In genomic region chr12:60494249-60494648, GRCh38 we compare ENCODE assay signal across 8 cellular contexts.
A peak's percentile ranks its signal among the peaks of the same experiment; 100 is the strongest.
DNase-seq lines count a peak whose midpoint lies in the region; ATAC-seq, FAIRE-seq and TF ChIP-seq lines count a peak whose summit lies in the region.

No MANE protein-coding gene starts in this region.

- TF ChIP-seq CTCF in AG09319 (IDR thresholded peaks at IDR 0.05; ENCODE audit: low read depth, low read length) (peak; percentile 69), OCI-LY3 (IDR thresholded peaks at IDR 0.05; ENCODE audit: low read depth, low read length) (peak; percentile 58), fibroblast of pulmonary artery (IDR thresholded peaks at IDR 0.05; ENCODE audit: low read length, missing control alignments) (peak; percentile 60), upper lobe of right lung (IDR thresholded peaks at IDR 0.05) (peak; percentile 48), ovary (IDR thresholded peaks at IDR 0.05) (no peak)

- H3K27me3 ChIP-seq in OCI-LY3 (ENCODE audit: low read depth, low read length): no peaks in the 10 kb centered on the region
- H3K27me3 ChIP-seq in upper lobe of right lung: no peaks in the 10 kb centered on the region
- no peaks in the 10 kb centered on the region for H3K27me3 ChIP-seq in ovary

- intact Hi-C loops in upper lobe of right lung (cut with DNase I) (no loop called here), ovary (cut with DNase I) (no loop called here)
- intact Hi-C loops in activated T-helper 1 cell treated with anti-CD3 and anti-CD28 coated beads, Interleukin-12 subunit alpha, Interleukin-12 subunit beta, Interleukin-2, Interleukin-4 antibody, amounts not matched to agents 30 ng/mL and 10 ng/mL and 1 ng/mL, durations not matched to agents 14 hours and 24 hours and 36 hours (cut with micrococcal nuclease): no loop called here

- H3K36me3 ChIP-seq in OCI-LY3 (replicated peaks; ENCODE audit: low read depth, low read length) (no peaks in the 10 kb centered on the region), upper lobe of right lung (no peaks in the 10 kb centered on the region), ovary (no peaks in the 10 kb centered on the region)

- H3K27ac ChIP-seq in OCI-LY3 (ENCODE audit: low read length) (no peak overlapping the region), upper lobe of right lung (no peak overlapping the region), ovary (no peak overlapping the region)

- H4K20me1 ChIP-seq in OCI-LY3 (ENCODE audit: insufficient read depth, low read length): no peaks in the 10 kb centered on the region

- no peaks in the 10 kb centered on the region for H3K79me2 ChIP-seq in OCI-LY3 (ENCODE audit: low read length)

- H3K4me3 Mint-ChIP-seq in activated T-helper 1 cell treated with anti-CD3 and anti-CD28 coated beads, Interleukin-12 subunit alpha, Interleukin-12 subunit beta, Interleukin-2, Interleukin-4 antibody, amounts not matched to agents 30 ng/mL and 10 ng/mL and 1 ng/mL, durations not matched to agents 14 hours and 24 hours and 36 hours: no peak overlapping the region

- 7 to 17% (median 17%) methylated on average over 2 of the region's 2 CpGs for WGBS in ovary, 3 donors

- H3K9me3 Mint-ChIP-seq in activated T-helper 1 cell treated with anti-CD3 and anti-CD28 coated beads, Interleukin-12 subunit alpha, Interleukin-12 subunit beta, Interleukin-2, Interleukin-4 antibody, amounts not matched to agents 30 ng/mL and 10 ng/mL and 1 ng/mL, durations not matched to agents 14 hours and 24 hours and 36 hours: no peaks in the 10 kb centered on the region

- ATAC-seq in upper lobe of right lung (no peak), HG03571 (IDR thresholded peaks at IDR 0.05; ENCODE audit: unreplicated experiment) (no peak)

- H2AFZ ChIP-seq in OCI-LY3 (ENCODE audit: low read depth, low read length): no peak overlapping the region; the same call in 1 of the 2 replicates

- no peak overlapping the region for H3K27ac Mint-ChIP-seq in activated T-helper 1 cell treated with anti-CD3 and anti-CD28 coated beads, Interleukin-12 subunit alpha, Interleukin-12 subunit beta, Interleukin-2, Interleukin-4 antibody, amounts not matched to agents 30 ng/mL and 10 ng/mL and 1 ng/mL, durations not matched to agents 14 hours and 24 hours and 36 hours

- H3K9me3 ChIP-seq in OCI-LY3 (ENCODE audit: insufficient read depth, low read length) (no peaks in the 10 kb centered on the region), upper lobe of right lung (no peaks in the 10 kb centered on the region), ovary (no peaks in the 10 kb centered on the region)

- no peak for TF ChIP-seq POLR2A in H54 (IDR thresholded peaks at IDR 0.05; ENCODE audit: low read depth, low read length)
- TF ChIP-seq POLR2A in ovary (IDR thresholded peaks at IDR 0.05): no peak

- no peaks in the 10 kb centered on the region for H3K4me1 Mint-ChIP-seq in activated T-helper 1 cell treated with anti-CD3 and anti-CD28 coated beads, Interleukin-12 subunit alpha, Interleukin-12 subunit beta, Interleukin-2, Interleukin-4 antibody, amounts not matched to agents 30 ng/mL and 10 ng/mL and 1 ng/mL, durations not matched to agents 14 hours and 24 hours and 36 hours (ENCODE audit: low read depth)

- no peak overlapping the region for H3K4me3 ChIP-seq in OCI-LY3 (ENCODE audit: low read length)
- H3K4me3 ChIP-seq in fibroblast of pulmonary artery (replicated peaks; ENCODE audit: low read depth, low read length): no peak overlapping the region
- no peak overlapping the region for H3K4me3 ChIP-seq in upper lobe of right lung
- H3K4me3 ChIP-seq in ovary: no peak overlapping the region

- H3K4me2 ChIP-seq in OCI-LY3 (ENCODE audit: low read length): no peak overlapping the region

- TF ChIP-seq EP300 in ovary (IDR thresholded peaks at IDR 0.05): no peak

- FAIRE-seq in H54 (lab: Jason Lieb, UNC): peak; percentile 96

- no peak overlapping the region for H3K9ac ChIP-seq in OCI-LY3 (ENCODE audit: low read length)

- H3K27me3 Mint-ChIP-seq in activated T-helper 1 cell treated with anti-CD3 and anti-CD28 coated beads, Interleukin-12 subunit alpha, Interleukin-12 subunit beta, Interleukin-2, Interleukin-4 antibody, amounts not matched to agents 30 ng/mL and 10 ng/mL and 1 ng/mL, durations not matched to agents 14 hours and 24 hours and 36 hours (ENCODE audit: insufficient read depth): no peaks in the 10 kb centered on the region

- H3K36me3 Mint-ChIP-seq in activated T-helper 1 cell treated with anti-CD3 and anti-CD28 coated beads, Interleukin-12 subunit alpha, Interleukin-12 subunit beta, Interleukin-2, Interleukin-4 antibody, amounts not matched to agents 30 ng/mL and 10 ng/mL and 1 ng/mL, durations not matched to agents 14 hours and 24 hours and 36 hours (ENCODE audit: low read depth): no peaks in the 10 kb centered on the region

- H3K4me1 ChIP-seq in OCI-LY3 (ENCODE audit: low read length) (no peaks in the 10 kb centered on the region), upper lobe of right lung (no peaks in the 10 kb centered on the region), ovary (ENCODE audit: insufficient read depth) (no peaks in the 10 kb centered on the region)

- DNase-seq in AG09319 (ENCODE audit: extremely low read depth, low read depth): peak; percentile 38
- DNase-seq in H54 (ENCODE audit: insufficient read length, low spot score): no peak
- DNase-seq in fibroblast of pulmonary artery (ENCODE audit: low read depth): peak; percentile 55
- DNase-seq in upper lobe of right lung: no peak
- no peak for DNase-seq in activated T-helper 1 cell treated with anti-CD3 and anti-CD28 coated beads, Interleukin-12 subunit alpha, Interleukin-12 subunit beta, Interleukin-2, Interleukin-4 antibody, amounts not matched to agents 30 ng/mL and 10 ng/mL and 1 ng/mL, durations not matched to agents 14 hours and 24 hours and 36 hours (ENCODE audit: low spot score)
- DNase-seq in ovary: no peak

Comparison
In these comparisons a context has a peak if more than half of its experiments do, and no peak if none do; other contexts are left out.
1. DNase-seq: peak in AG09319 (single experiment) and fibroblast of pulmonary artery (single experiment); none in H54 (single experiment), upper lobe of right lung (single experiment), activated T-helper 1 cell treated with anti-CD3 and anti-CD28 coated beads, Interleukin-12 subunit alpha, Interleukin-12 subunit beta, Interleukin-2, Interleukin-4 antibody, amounts not matched to agents 30 ng/mL and 10 ng/mL and 1 ng/mL, durations not matched to agents 14 hours and 24 hours and 36 hours (single experiment) and ovary (0 of 5).
2. CTCF ChIP-seq: peak in AG09319 (single experiment), OCI-LY3 (single experiment), fibroblast of pulmonary artery (single experiment) and upper lobe of right lung (single experiment); none in ovary (0 of 3).